In the genomic region with DNA sequence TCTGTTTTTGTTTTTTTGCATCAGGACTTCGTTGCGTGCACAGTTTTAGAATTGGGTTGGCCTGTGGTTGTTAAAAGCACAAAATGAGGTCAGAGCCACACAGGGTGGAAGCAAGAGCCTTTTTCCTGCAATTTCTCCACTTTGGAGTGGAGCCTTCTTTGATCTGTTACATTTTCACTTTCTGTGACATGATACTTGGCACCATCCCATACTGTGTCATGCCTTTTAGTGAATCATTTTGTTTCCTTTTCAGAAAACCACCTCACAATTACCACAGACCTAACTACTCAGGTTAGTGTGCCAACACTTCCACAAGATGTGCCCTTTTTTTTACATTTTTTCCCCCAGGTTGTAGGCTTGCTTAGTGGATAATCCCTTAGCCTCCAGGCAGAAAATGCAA, we compare ENCODE assay signal across 8 cellular contexts. TPM values are rescaled to one million over a fixed set of nuclear protein-coding genes. Genes with fewer than 3 reads are reported as not detected.
DNase-seq lines count a peak whose midpoint lies in the region; ATAC-seq and TF ChIP-seq lines count a peak whose summit lies in the region.

No MANE protein-coding gene starts in this region.

- H3K36me3 ChIP-seq in gastroesophageal sphincter = peaks cover 0 to 51% of the 10 kb centered on the region in 2 donors

- TF ChIP-seq POLR2A in gastroesophageal sphincter (IDR thresholded peaks at IDR 0.05) = no peak

- peaks cover 1% of the 10 kb centered on the region for H3K9me3 Mint-ChIP-seq in activated naive CD8-positive, alpha-beta T cell treated with anti-CD3 and anti-CD28 coated beads for 36 hours

- H3K36me3 Mint-ChIP-seq in activated naive CD8-positive, alpha-beta T cell treated with anti-CD3 and anti-CD28 coated beads for 36 hours = no peaks in the 10 kb centered on the region

- peak; percentile 39 for ATAC-seq in gastroesophageal sphincter
- ATAC-seq in HG03097 (IDR thresholded peaks at IDR 0.05; ENCODE audit: low FRiP score, unreplicated experiment) = no peak
- ATAC-seq in GM19351 (IDR thresholded peaks at IDR 0.05; ENCODE audit: unreplicated experiment) = no peak

- no peaks in the 10 kb centered on the region for H3K27me3 ChIP-seq in gastroesophageal sphincter

- TF ChIP-seq CTCF in gastroesophageal sphincter (IDR thresholded peaks at IDR 0.05) = no peak

- H3K4me3 ChIP-seq in gastroesophageal sphincter = no peak overlapping the region

- no peak overlapping the region for H3K27ac ChIP-seq in gastroesophageal sphincter

- H3K4me3 Mint-ChIP-seq in activated naive CD8-positive, alpha-beta T cell treated with anti-CD3 and anti-CD28 coated beads for 36 hours = no peak overlapping the region

- H3K9me3 ChIP-seq in gastroesophageal sphincter = no peaks in the 10 kb centered on the region

- peaks cover 0 to 13% (median 0%) of the 10 kb centered on the region in 3 donors for H3K4me1 ChIP-seq in gastroesophageal sphincter

- peaks cover 15% of the 10 kb centered on the region for H3K27me3 Mint-ChIP-seq in activated naive CD8-positive, alpha-beta T cell treated with anti-CD3 and anti-CD28 coated beads for 36 hours

- TF ChIP-seq EP300 in gastroesophageal sphincter (IDR thresholded peaks at IDR 0.05) = no peak

- H3K4me1 Mint-ChIP-seq in activated naive CD8-positive, alpha-beta T cell treated with anti-CD3 and anti-CD28 coated beads for 36 hours = peaks cover 13% of the 10 kb centered on the region

- DNase-seq in AG08395 (ENCODE audit: low spot score) (peak; percentile 47), GOT3 (lab: John Stamatoyannopoulos, UW) (peak; percentile 17), NCI-H345 (lab: John Stamatoyannopoulos, UW) (no peak), KG1 (lab: John Stamatoyannopoulos, UW) (no peak)
- DNase-seq in activated naive CD8-positive, alpha-beta T cell treated with anti-CD3 and anti-CD28 coated beads for 36 hours = peak; percentile 9

- peak overlapping the region; percentile 68 for H3K27ac Mint-ChIP-seq in activated naive CD8-positive, alpha-beta T cell treated with anti-CD3 and anti-CD28 coated beads for 36 hours

- 55 to 69% methylated on average over 2 of the region's 2 CpGs for WGBS in gastroesophageal sphincter (ENCODE audit: low coverage in 1 of 2), 2 donors

RNA-seq across cellular contexts. Expression of a gene that starts 32.5 kb away (rescaled TPM):
- total RNA-seq in activated naive CD8-positive, alpha-beta T cell treated with anti-CD3 and anti-CD28 coated beads for 36 hours = under 1 TPM; 0.33 to 0.44 TPM
- total RNA-seq in gastroesophageal sphincter = 10 to 100 TPM; 13.2 to 47.4 (median 32.3) TPM

RNA-seq across cellular contexts. Expression of a gene that starts 46.9 kb away (rescaled TPM):
- 100 to 1,000 TPM; 137 to 149 TPM for total RNA-seq in activated naive CD8-positive, alpha-beta T cell treated with anti-CD3 and anti-CD28 coated beads for 36 hours
- 10 to 100 TPM; 28.9 to 57.1 (median 40.0) TPM for total RNA-seq in gastroesophageal sphincter

Comparison
In these comparisons a context has a peak if more than half of its experiments do, and no peak if none do; other contexts are left out.
1. DNase-seq: peak in AG08395 (single experiment), GOT3 (single experiment) and activated naive CD8-positive, alpha-beta T cell treated with anti-CD3 and anti-CD28 coated beads for 36 hours (single experiment); none in NCI-H345 (single experiment) and KG1 (single experiment).
2. RNA of a gene that starts 32.5 kb away (total RNA-seq): 13.2 to 47.4 TPM in gastroesophageal sphincter; 0.33 to 0.44 TPM in activated naive CD8-positive, alpha-beta T cell treated with anti-CD3 and anti-CD28 coated beads for 36 hours; every median in the first group is over 4 times any median in the second.